10 cellular contexts compared by ENCODE assay signal in genomic region chr9:38417003-38417965, GRCh38. TPM values are rescaled to one million over a fixed set of nuclear protein-coding genes. Genes with fewer than 3 reads are reported as not detected.
DNase-seq lines count a peak whose midpoint lies in the region; ATAC-seq and TF ChIP-seq lines count a peak whose summit lies in the region.
"Had no signal": no experiment of that assay in that cellular context is flagged by ENCODE, and none has a peak within 500 bp of the region (broad histone marks: within the 10 kb centered on the region; RNA-seq: fewer than 3 reads in every experiment).

No MANE protein-coding gene starts in this region.

- H3K4me2 ChIP-seq in SU-DHL-6 (ENCODE audit: low read depth, low read length, poor library complexity, severe bottlenecking) = no peak overlapping the region
- H3K4me2 ChIP-seq: BLaER1 treated with 17β-estradiol and CSF1 and Interleukin-3, amounts not matched to agents 10 nM and 100 nM had no signal

- no peak overlapping the region for H3K4me3 Mint-ChIP-seq in stimulated activated memory B cell treated with anti-CD40 and anti-IgM and Interleukin-4, amounts not matched to agents 10 μg/mL and 1 μg/mL and 100 μg/mL, for 72 hours
- H3K4me3 Mint-ChIP-seq: memory B cell had no signal

- no peak overlapping the region for H3K27ac ChIP-seq in SU-DHL-6 (ENCODE audit: low read depth, low read length)
- H3K27ac ChIP-seq: BLaER1 treated with 17β-estradiol and CSF1 and Interleukin-3, amounts not matched to agents 10 nM and 100 nM had no signal

- TF ChIP-seq CTCF in SU-DHL-6 (IDR thresholded peaks at IDR 0.05; ENCODE audit: insufficient read depth, low read length, poor library complexity, severe bottlenecking) (peak; percentile 52), fibroblast of villous mesenchyme (IDR thresholded peaks at IDR 0.05; ENCODE audit: insufficient read depth, low read depth, low read length) (peak; percentile 60)

- H3F3A ChIP-seq in SU-DHL-6 (ENCODE audit: insufficient read depth) = no peaks in the 10 kb centered on the region

- H3K27ac Mint-ChIP-seq in stimulated activated memory B cell treated with anti-CD40 and anti-IgM and Interleukin-4, amounts not matched to agents 10 μg/mL and 1 μg/mL and 100 μg/mL, for 72 hours = no peak overlapping the region
- H3K27ac Mint-ChIP-seq: memory B cell had no signal

- no peaks in the 10 kb centered on the region for H3K79me2 ChIP-seq in SU-DHL-6 (ENCODE audit: insufficient read depth, low read length)

- H3K4me1 Mint-ChIP-seq in stimulated activated memory B cell treated with anti-CD40 and anti-IgM and Interleukin-4, amounts not matched to agents 10 μg/mL and 1 μg/mL and 100 μg/mL, for 72 hours = no peaks in the 10 kb centered on the region

- H3K9ac ChIP-seq in SU-DHL-6 (ENCODE audit: low read length) = no peak overlapping the region
- H3K9ac ChIP-seq: BLaER1 treated with 17β-estradiol and CSF1 and Interleukin-3, amounts not matched to agents 10 nM and 100 nM had no signal

- H3K9me2 ChIP-seq in SU-DHL-6 (replicated peaks; ENCODE audit: insufficient read depth, low read length) = no peaks in the 10 kb centered on the region

- no peak overlapping the region for H2AFZ ChIP-seq in SU-DHL-6 (ENCODE audit: low read depth, low read length, severe bottlenecking)

- ATAC-seq in HG02884 (IDR thresholded peaks at IDR 0.05; ENCODE audit: unreplicated experiment) (peak; percentile 52), GM18873 (IDR thresholded peaks at IDR 0.05; ENCODE audit: low FRiP score, unreplicated experiment) (no peak)
- ATAC-seq in stimulated activated naive CD8-positive, alpha-beta T cell treated with anti-CD3 and anti-CD28 coated beads, Interleukin-15, Interleukin-2, amounts not matched to agents 100 U/mL and 50 U/mL, for 24 hours = no peak
- ATAC-seq in stimulated activated memory B cell treated with anti-CD40 and anti-IgM and Interleukin-4, amounts not matched to agents 10 μg/mL and 1 μg/mL and 100 μg/mL, for 72 hours = no peak

- peaks cover 55% of the 10 kb centered on the region for H3K27me3 Mint-ChIP-seq in stimulated activated memory B cell treated with anti-CD40 and anti-IgM and Interleukin-4, amounts not matched to agents 10 μg/mL and 1 μg/mL and 100 μg/mL, for 72 hours

- no peaks in the 10 kb centered on the region for H3K9me3 Mint-ChIP-seq in stimulated activated memory B cell treated with anti-CD40 and anti-IgM and Interleukin-4, amounts not matched to agents 10 μg/mL and 1 μg/mL and 100 μg/mL, for 72 hours
- H3K9me3 Mint-ChIP-seq: memory B cell had no signal

- H3K36me3 ChIP-seq in SU-DHL-6 (ENCODE audit: low read length) = no peaks in the 10 kb centered on the region
- H3K36me3 ChIP-seq: BLaER1 treated with 17β-estradiol and CSF1 and Interleukin-3, amounts not matched to agents 10 nM and 100 nM had no signal

- H4K20me1 ChIP-seq in SU-DHL-6 (ENCODE audit: low read depth, low read length) = no peaks in the 10 kb centered on the region
- H4K20me1 ChIP-seq: BLaER1 treated with 17β-estradiol and CSF1 and Interleukin-3, amounts not matched to agents 10 nM and 100 nM had no signal

- DNase-seq in NCI-H2029 (lab: John Stamatoyannopoulos, UW) (peak; percentile 29), NCI-H2029 treated with DMSO at 0.1 percent for 48 hours (lab: John Stamatoyannopoulos, UW) (no peak), fibroblast of villous mesenchyme (ENCODE audit: low read depth) (no peak)
- DNase-seq in stimulated activated naive CD8-positive, alpha-beta T cell treated with anti-CD3 and anti-CD28 coated beads, Interleukin-15, Interleukin-2, amounts not matched to agents 100 U/mL and 50 U/mL, for 24 hours = peak; percentile 43

- H3K27me3 ChIP-seq in SU-DHL-6 (ENCODE audit: low read length) = no peaks in the 10 kb centered on the region

- H3K36me3 Mint-ChIP-seq in stimulated activated memory B cell treated with anti-CD40 and anti-IgM and Interleukin-4, amounts not matched to agents 10 μg/mL and 1 μg/mL and 100 μg/mL, for 72 hours = no peaks in the 10 kb centered on the region
- H3K36me3 Mint-ChIP-seq: memory B cell had no signal

- no peaks in the 10 kb centered on the region for H3K9me3 ChIP-seq in SU-DHL-6 (ENCODE audit: insufficient read depth, low read length)
- H3K9me3 ChIP-seq: BLaER1 treated with 17β-estradiol and CSF1 and Interleukin-3, amounts not matched to agents 10 nM and 100 nM had no signal

- H3K4me3 ChIP-seq in SU-DHL-6 (ENCODE audit: insufficient read depth, low read length, poor library complexity, severe bottlenecking) (no peak overlapping the region), fibroblast of villous mesenchyme (ENCODE audit: low read depth, low read length) (no peak overlapping the region)
- H3K4me3 ChIP-seq: BLaER1 treated with 17β-estradiol and CSF1 and Interleukin-3, amounts not matched to agents 10 nM and 100 nM had no signal

RNA-seq across cellular contexts. Expression of gene IGFBPL1, which starts 7.0 kb away (rescaled TPM):
- 0.32 TPM in 1 of 2 replicates, not detected in the other for total RNA-seq in fibroblast of villous mesenchyme

RNA-seq across cellular contexts. Expression of gene ALDH1B1, which starts 24.8 kb away (rescaled TPM):
- total RNA-seq in fibroblast of villous mesenchyme = 66.0 and 74.3 TPM in 2 replicates

Comparison
In these comparisons a context has a peak if more than half of its experiments do, and no peak if none do; other contexts are left out.
1. DNase-seq: peak in NCI-H2029 (single experiment) and stimulated activated naive CD8-positive, alpha-beta T cell treated with anti-CD3 and anti-CD28 coated beads, Interleukin-15, Interleukin-2, amounts not matched to agents 100 U/mL and 50 U/mL, for 24 hours (single experiment); none in NCI-H2029 treated with DMSO at 0.1 percent for 48 hours (single experiment) and fibroblast of villous mesenchyme (single experiment).